ENCODE assay signal across 8 cellular contexts in the genomic region with DNA sequence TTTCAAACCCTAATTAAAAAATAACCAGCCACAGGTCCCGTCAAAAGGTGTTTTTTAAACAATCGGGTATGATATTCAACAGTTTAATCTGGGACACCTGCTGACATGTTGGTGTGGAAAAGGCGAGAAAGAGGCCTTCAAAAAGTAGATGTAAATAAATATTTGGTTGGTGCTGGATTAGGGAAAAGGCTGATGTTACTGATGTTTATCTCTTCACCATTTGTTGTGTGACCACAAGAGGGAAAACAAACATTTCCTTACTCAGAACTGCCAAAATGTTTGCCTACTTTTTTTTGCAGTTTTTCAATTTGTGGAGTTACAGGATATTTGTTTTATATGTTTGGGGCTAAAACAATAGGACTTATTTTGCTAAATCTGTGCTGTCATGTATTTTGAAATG. TPM values are rescaled to one million over a fixed set of nuclear protein-coding genes. Genes with fewer than 3 reads are reported as not detected.
DNase-seq lines count a peak whose midpoint lies in the region; ATAC-seq and TF ChIP-seq lines count a peak whose summit lies in the region.

No MANE protein-coding gene starts in this region.

- in situ Hi-C loops in G401 (cut with HindIII; ENCODE audit: low sequenced_read_pairs): no loop called here

- TF ChIP-seq CTCF in heart right ventricle (IDR thresholded peaks at IDR 0.05) (peak in 4 of 9 donors; percentile 12 to 44 (median 22)), coronary artery (IDR thresholded peaks at IDR 0.05) (no peak)

- H3K4me1 ChIP-seq in heart right ventricle (peaks cover 0 to 60% (median 38%) of the 10 kb centered on the region in 9 donors), mucosa of rectum (ENCODE audit: control insufficient read depth in 2 of 2, insufficient read depth in 2 of 2, low read length in 2 of 2) (peaks cover 4 to 13% of the 10 kb centered on the region in 2 donors), aorta (ENCODE audit: control insufficient read depth in 1 of 2, insufficient read depth in 2 of 2, low read length in 2 of 2) (peaks cover 5 to 8% of the 10 kb centered on the region in 2 donors)

- H3K36me3 ChIP-seq in heart right ventricle (no peaks in the 10 kb centered on the region), mucosa of rectum (ENCODE audit: control insufficient read depth in 2 of 2, insufficient read depth in 2 of 2, low read length in 2 of 2) (no peaks in the 10 kb centered on the region), aorta (ENCODE audit: control insufficient read depth in 1 of 2, insufficient read depth in 2 of 2, low read length in 1 of 2) (no peaks in the 10 kb centered on the region)

- H3K9me3 ChIP-seq in heart right ventricle (no peaks in the 10 kb centered on the region), mucosa of rectum (ENCODE audit: control insufficient read depth in 2 of 2, low read length in 2 of 2) (no peaks in the 10 kb centered on the region), aorta (ENCODE audit: control insufficient read depth, low read length) (no peaks in the 10 kb centered on the region)

- peak overlapping the region; percentile 86 to 98 (median 92) for H3K27ac ChIP-seq in heart right ventricle
- H3K27ac ChIP-seq in coronary artery: peak overlapping the region; percentile 88 to 94
- H3K27ac ChIP-seq in mucosa of rectum (ENCODE audit: low read depth in 2 of 2, low read length in 2 of 2): peak overlapping the region; percentile 71 to 80
- H3K27ac ChIP-seq in aorta (ENCODE audit: low read depth in 1 of 2, low read length in 2 of 2): peak overlapping the region in 1 of 2 donors; percentile 91

- peak in 1 of 8 donors; percentile 2 for ATAC-seq in heart right ventricle
- no peak for ATAC-seq in Right ventricle myocardium inferior
- ATAC-seq in aorta (ENCODE audit: low FRiP score): no peak

- peaks cover 0 to 31% (median 0%) of the 10 kb centered on the region in 7 donors for H3K27me3 ChIP-seq in heart right ventricle
- peaks cover 0 to 2% of the 10 kb centered on the region in 2 donors for H3K27me3 ChIP-seq in mucosa of rectum (ENCODE audit: control insufficient read depth in 2 of 2, insufficient read depth in 2 of 2, low read length in 2 of 2)
- no peaks in the 10 kb centered on the region for H3K27me3 ChIP-seq in aorta (ENCODE audit: control insufficient read depth in 1 of 2, insufficient read depth in 2 of 2, low read length in 1 of 2)

- H3K4me3 ChIP-seq in heart right ventricle: peak overlapping the region; percentile 68 to 88 (median 76)
- H3K4me3 ChIP-seq in coronary artery: peak overlapping the region; percentile 98
- H3K4me3 ChIP-seq in mucosa of rectum (ENCODE audit: low read length in 2 of 2): peak overlapping the region; percentile 75 to 81
- peak overlapping the region; percentile 99 to 100 for H3K4me3 ChIP-seq in aorta (ENCODE audit: low read length in 2 of 2)

- 6 to 20% methylated on average over 3 of the region's 3 CpGs for WGBS in heart right ventricle, 2 donors
- WGBS in aorta, 2 donors: 2 to 3% methylated on average over 3 of the region's 3 CpGs

- no peak for DNase-seq in heart right ventricle
- DNase-seq in Right ventricle myocardium inferior (ENCODE audit: missing footprints): no peak
- DNase-seq in coronary artery (ENCODE audit: low spot score): no peak
- no peak for DNase-seq in aorta
- DNase-seq in DMS153 treated with DMSO at 0.1 percent for 48 hours (lab: John Stamatoyannopoulos, UW; ENCODE audit: unreplicated experiment): no peak
- no peak for DNase-seq in G401 (ENCODE audit: low spot score)
- no peak for DNase-seq in AML-193 (lab: John Stamatoyannopoulos, UW)

- intact Hi-C loops in heart right ventricle (cut with DNase I) (loop anchor here in 8 of 10 donors (2.0 to 10.0 kb wide), 7 partner anchors 51 to 159 kb away; no protein-coding TSS in a partner anchor), Right ventricle myocardium inferior (cut with DNase I) (loop anchor here (5.0 to 10.0 kb wide), 3 partner anchors 54 to 159 kb away; no protein-coding TSS in a partner anchor), aorta (cut with DNase I) (loop anchor here (5.0 to 10.0 kb wide), 4 partner anchors 61 to 191 kb away; no protein-coding TSS in a partner anchor)

- peak overlapping the region; percentile 17 to 76 for H3K9ac ChIP-seq in mucosa of rectum (ENCODE audit: low read depth in 1 of 2, low read length in 2 of 2)

RNA-seq across cellular contexts. Expression of a gene that starts 0.7 kb away (rescaled TPM):
- total RNA-seq in heart right ventricle: 10 to 100 TPM; 19.0 to 47.1 (median 27.1) TPM
- 10 to 100 TPM in 1 of 2 donors, 1 to 10 TPM in 1; 6.9 to 19.6 TPM for polyA plus RNA-seq in heart right ventricle
- 36.8 TPM for total RNA-seq in Right ventricle myocardium inferior
- 100 to 1,000 TPM in 1 of 2 donors, 10 to 100 TPM in 1; 89.7 to 120 TPM for total RNA-seq in aorta
- 10 to 100 TPM; 10.3 to 46.0 TPM for polyA plus RNA-seq in aorta
- total RNA-seq in G401 (2014; rRNA removed; shearing (Covaris generic)): 4.1 and 4.6 TPM in 2 replicates
